2 cellular contexts compared by ENCODE assay signal in the genomic region with DNA sequence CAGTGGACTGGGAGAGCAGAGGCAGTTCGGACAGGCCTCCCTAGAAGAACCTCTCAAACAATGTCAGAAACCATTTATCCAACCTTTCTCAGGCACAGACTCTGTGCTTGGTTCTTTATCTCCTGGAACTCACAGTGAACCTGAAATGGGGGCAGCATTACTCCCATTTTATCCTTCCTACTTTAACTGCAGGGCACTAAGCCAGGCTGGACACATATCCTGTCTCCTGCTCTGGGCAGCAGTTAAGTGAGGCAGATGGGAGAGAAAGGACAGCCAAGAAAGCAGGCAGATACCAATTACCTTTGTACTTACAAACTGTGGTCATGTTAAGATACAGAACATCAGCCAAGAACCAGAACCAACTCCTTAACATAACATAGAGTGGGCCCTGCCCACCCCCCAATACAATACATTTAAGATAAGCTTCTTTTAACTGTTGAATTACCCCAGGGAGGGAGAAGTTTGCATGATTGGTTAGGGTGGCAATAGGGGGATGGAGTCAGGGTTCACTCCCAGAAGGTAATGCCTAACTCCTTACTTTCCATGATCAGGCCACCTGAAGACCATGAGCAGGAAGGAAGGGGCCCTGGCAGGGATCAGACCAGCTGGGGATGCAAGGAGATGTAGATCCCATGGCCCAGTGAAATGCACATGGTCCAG.
TF ChIP-seq lines count a peak whose summit lies in the region.

No MANE protein-coding gene starts in this region.

TF ChIP-seq in GM23338, 12 proteins besides CTCF, POLR2A, EP300 and RAD21:
- TF ChIP-seq POLR2AphosphoS5 (IDR thresholded peaks at IDR 0.05; ENCODE audit: low read depth) = 0 out of 2 replicates have a peak, but pooled peaks have one; percentile 15
- no peak for TF ChIP-seq REST (IDR thresholded peaks at IDR 0.05; ENCODE audit: unreplicated experiment)

TF ChIP-seq in SK-N-SH, 30 proteins besides CTCF, POLR2A, EP300 and RAD21:
- TF ChIP-seq TAF1 (IDR thresholded peaks at IDR 0.05; ENCODE audit: borderline replicate concordance, low read depth, low read length) (no peak), GATA2 (CRISPR knock-in tag; IDR thresholded peaks at IDR 0.05) (no peak), ZBTB33 (IDR thresholded peaks at IDR 0.05; ENCODE audit: borderline replicate concordance, low read depth) (no peak), MXI1 (IDR thresholded peaks at IDR 0.05; ENCODE audit: low read depth, low read length) (no peak), RXRA (IDR thresholded peaks at IDR 0.05; ENCODE audit: borderline replicate concordance, low read depth) (no peak), JUND (IDR thresholded peaks at IDR 0.05) (no peak), GABPA (IDR thresholded peaks at IDR 0.05; ENCODE audit: low read depth) (no peak), REST (IDR thresholded peaks at IDR 0.05; ENCODE audit: low read depth, low read length) (no peak), NFIC (IDR thresholded peaks at IDR 0.05; ENCODE audit: borderline replicate concordance) (no peak), NRF1 (IDR thresholded peaks at IDR 0.05; ENCODE audit: low read depth, low read length) (no peak), ELF1 (IDR thresholded peaks at IDR 0.05) (no peak)
- TF ChIP-seq, protein P1, sequence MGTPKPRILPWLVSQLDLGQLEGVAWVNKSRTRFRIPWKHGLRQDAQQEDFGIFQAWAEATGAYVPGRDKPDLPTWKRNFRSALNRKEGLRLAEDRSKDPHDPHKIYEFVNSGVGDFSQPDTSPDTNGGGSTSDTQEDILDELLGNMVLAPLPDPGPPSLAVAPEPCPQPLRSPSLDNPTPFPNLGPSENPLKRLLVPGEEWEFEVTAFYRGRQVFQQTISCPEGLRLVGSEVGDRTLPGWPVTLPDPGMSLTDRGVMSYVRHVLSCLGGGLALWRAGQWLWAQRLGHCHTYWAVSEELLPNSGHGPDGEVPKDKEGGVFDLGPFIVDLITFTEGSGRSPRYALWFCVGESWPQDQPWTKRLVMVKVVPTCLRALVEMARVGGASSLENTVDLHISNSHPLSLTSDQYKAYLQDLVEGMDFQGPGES (IDR thresholded peaks at IDR 0.05; ENCODE audit: low read depth, low read length) = no peak
TF ChIP-seq in SK-N-SH: peak in this region for 0.
